ENCODE assay signal across 2 cellular contexts in the genomic region with DNA sequence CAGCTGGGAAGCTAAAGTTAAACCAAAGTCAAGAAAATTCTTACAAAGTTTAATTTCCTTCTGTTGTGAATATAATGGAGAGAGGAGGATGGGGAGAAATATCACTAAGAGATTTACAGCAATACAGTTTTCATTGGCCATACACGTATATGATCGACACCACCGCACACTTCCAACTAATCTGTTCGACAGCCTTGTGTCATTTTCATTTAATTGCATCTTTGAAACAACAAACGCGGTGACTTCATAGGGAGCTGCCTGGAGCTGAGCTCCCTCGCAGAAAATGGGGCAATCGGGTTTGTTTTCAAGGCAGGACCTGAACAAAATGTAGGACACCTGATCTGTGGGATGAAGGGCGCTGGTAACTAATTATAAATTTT.
TF ChIP-seq lines count a peak whose summit lies in the region.

No MANE protein-coding gene starts in this region.

TF ChIP-seq in IMR-90, 13 proteins besides CTCF, POLR2A, EP300 and RAD21:
- TF ChIP-seq, protein P1, sequence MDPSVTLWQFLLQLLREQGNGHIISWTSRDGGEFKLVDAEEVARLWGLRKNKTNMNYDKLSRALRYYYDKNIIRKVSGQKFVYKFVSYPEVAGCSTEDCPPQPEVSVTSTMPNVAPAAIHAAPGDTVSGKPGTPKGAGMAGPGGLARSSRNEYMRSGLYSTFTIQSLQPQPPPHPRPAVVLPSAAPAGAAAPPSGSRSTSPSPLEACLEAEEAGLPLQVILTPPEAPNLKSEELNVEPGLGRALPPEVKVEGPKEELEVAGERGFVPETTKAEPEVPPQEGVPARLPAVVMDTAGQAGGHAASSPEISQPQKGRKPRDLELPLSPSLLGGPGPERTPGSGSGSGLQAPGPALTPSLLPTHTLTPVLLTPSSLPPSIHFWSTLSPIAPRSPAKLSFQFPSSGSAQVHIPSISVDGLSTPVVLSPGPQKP (IDR thresholded peaks at IDR 0.05; ENCODE audit: borderline replicate concordance, low read depth, low read length) = no peak
- TF ChIP-seq CEBPB (IDR thresholded peaks at IDR 0.05; ENCODE audit: low read depth, low read length) = peak; percentile 33; the same call in 1 of the 2 replicates

TF ChIP-seq in GM12878, 131 proteins besides CTCF, POLR2A, EP300 and RAD21:
- TF ChIP-seq KLF5 (IDR thresholded peaks at IDR 0.05; ENCODE audit: partially characterized antibody) = no peak
- 0 out of 2 replicates have a peak, but pooled peaks have one; percentile 4 for TF ChIP-seq JUNB (IDR thresholded peaks at IDR 0.05)
- TF ChIP-seq ESRRA (IDR thresholded peaks at IDR 0.05; ENCODE audit: low read length) = no peak
